1 cellular context compared by ENCODE assay signal in the genomic region with DNA sequence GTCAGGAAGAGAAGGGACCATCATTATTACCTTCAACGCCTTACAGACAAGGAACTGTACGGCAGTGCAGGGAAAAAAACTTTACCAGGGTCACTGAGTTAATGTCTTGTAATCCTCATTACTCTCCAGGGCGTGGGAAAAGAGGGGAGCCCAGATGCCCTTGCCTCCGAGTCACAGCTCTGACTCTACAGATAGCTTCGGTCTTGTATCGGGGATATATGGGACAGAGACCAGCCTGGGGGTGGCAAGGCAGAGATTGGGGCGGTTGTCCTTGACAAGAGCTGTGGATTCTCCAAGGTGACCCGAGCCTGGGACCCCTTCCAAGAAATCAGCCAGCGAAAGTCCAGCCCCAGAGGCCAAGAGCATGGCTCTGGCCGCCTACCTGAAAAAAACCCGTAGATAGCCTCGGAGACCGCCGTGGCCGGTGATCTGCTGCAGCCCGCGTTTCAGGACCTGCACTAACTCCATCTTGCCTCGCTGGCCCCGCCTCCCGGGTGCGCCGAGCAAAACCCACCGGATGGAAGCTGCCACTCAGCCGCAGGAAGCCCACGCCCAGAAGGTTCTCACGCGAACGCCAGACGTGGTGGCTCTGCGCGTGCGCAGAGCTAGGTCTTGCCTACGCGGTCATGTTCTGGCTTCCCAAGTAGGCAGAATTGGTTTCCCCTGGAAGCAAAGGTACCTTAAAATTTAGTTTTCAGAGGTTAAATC.
TF ChIP-seq lines count a peak whose summit lies in the region.

A gene (minus strand): TSS at position 485 of the 708 bp plus-strand sequence. CDS start 17 bp downstream, at position 468.

TF ChIP-seq in HepG2, 621 proteins besides CTCF, POLR2A, EP300 and RAD21 (continued from another document and continues in another):
- TF ChIP-seq, protein P1, sequence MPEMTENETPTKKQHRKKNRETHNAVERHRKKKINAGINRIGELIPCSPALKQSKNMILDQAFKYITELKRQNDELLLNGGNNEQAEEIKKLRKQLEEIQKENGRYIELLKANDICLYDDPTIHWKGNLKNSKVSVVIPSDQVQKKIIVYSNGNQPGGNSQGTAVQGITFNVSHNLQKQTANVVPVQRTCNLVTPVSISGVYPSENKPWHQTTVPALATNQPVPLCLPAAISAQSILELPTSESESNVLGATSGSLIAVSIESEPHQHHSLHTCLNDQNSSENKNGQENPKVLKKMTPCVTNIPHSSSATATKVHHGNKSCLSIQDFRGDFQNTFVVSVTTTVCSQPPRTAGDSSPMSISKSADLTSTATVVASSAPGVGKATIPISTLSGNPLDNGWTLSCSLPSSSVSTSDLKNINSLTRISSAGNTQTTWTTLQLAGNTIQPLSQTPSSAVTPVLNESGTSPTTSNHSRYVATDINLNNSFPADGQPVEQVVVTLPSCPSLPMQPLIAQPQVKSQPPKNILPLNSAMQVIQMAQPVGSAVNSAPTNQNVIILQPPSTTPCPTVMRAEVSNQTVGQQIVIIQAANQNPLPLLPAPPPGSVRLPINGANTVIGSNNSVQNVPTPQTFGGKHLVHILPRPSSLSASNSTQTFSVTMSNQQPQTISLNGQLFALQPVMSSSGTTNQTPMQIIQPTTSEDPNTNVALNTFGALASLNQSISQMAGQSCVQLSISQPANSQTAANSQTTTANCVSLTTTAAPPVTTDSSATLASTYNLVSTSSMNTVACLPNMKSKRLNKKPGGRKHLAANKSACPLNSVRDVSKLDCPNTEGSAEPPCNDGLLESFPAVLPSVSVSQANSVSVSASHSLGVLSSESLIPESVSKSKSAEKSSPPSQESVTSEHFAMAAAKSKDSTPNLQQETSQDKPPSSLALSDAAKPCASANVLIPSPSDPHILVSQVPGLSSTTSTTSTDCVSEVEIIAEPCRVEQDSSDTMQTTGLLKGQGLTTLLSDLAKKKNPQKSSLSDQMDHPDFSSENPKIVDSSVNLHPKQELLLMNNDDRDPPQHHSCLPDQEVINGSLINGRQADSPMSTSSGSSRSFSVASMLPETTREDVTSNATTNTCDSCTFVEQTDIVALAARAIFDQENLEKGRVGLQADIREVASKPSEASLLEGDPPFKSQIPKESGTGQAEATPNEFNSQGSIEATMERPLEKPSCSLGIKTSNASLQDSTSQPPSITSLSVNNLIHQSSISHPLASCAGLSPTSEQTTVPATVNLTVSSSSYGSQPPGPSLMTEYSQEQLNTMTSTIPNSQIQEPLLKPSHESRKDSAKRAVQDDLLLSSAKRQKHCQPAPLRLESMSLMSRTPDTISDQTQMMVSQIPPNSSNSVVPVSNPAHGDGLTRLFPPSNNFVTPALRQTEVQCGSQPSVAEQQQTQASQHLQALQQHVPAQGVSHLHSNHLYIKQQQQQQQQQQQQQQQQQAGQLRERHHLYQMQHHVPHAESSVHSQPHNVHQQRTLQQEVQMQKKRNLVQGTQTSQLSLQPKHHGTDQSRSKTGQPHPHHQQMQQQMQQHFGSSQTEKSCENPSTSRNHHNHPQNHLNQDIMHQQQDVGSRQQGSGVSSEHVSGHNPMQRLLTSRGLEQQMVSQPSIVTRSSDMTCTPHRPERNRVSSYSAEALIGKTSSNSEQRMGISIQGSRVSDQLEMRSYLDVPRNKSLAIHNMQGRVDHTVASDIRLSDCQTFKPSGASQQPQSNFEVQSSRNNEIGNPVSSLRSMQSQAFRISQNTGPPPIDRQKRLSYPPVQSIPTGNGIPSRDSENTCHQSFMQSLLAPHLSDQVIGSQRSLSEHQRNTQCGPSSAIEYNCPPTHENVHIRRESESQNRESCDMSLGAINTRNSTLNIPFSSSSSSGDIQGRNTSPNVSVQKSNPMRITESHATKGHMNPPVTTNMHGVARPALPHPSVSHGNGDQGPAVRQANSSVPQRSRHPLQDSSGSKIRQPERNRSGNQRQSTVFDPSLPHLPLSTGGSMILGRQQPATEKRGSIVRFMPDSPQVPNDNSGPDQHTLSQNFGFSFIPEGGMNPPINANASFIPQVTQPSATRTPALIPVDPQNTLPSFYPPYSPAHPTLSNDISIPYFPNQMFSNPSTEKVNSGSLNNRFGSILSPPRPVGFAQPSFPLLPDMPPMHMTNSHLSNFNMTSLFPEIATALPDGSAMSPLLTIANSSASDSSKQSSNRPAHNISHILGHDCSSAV (CRISPR knock-in tag; IDR thresholded peaks at IDR 0.05; ENCODE audit: borderline replicate concordance), result 0 out of 2 replicates have a peak, but pooled peaks have one; percentile 19
- TF ChIP-seq, protein P2, sequence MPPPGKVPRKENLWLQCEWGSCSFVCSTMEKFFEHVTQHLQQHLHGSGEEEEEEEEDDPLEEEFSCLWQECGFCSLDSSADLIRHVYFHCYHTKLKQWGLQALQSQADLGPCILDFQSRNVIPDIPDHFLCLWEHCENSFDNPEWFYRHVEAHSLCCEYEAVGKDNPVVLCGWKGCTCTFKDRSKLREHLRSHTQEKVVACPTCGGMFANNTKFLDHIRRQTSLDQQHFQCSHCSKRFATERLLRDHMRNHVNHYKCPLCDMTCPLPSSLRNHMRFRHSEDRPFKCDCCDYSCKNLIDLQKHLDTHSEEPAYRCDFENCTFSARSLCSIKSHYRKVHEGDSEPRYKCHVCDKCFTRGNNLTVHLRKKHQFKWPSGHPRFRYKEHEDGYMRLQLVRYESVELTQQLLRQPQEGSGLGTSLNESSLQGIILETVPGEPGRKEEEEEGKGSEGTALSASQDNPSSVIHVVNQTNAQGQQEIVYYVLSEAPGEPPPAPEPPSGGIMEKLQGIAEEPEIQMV (CRISPR knock-in tag; IDR thresholded peaks at IDR 0.05; ENCODE audit: low read depth), result peak; percentile 32; the same call in 1 of the 2 replicates
- TF ChIP-seq TCF12 (IDR thresholded peaks at IDR 0.05), result no peak
- TF ChIP-seq TCF12 (CRISPR knock-in tag; IDR thresholded peaks at IDR 0.05), result peak; percentile 46; the same call in 1 of the 2 replicates
- TF ChIP-seq, protein P3, sequence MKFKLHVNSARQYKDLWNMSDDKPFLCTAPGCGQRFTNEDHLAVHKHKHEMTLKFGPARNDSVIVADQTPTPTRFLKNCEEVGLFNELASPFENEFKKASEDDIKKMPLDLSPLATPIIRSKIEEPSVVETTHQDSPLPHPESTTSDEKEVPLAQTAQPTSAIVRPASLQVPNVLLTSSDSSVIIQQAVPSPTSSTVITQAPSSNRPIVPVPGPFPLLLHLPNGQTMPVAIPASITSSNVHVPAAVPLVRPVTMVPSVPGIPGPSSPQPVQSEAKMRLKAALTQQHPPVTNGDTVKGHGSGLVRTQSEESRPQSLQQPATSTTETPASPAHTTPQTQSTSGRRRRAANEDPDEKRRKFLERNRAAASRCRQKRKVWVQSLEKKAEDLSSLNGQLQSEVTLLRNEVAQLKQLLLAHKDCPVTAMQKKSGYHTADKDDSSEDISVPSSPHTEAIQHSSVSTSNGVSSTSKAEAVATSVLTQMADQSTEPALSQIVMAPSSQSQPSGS (CRISPR knock-in tag; IDR thresholded peaks at IDR 0.05), result 0 out of 2 replicates have a peak, but pooled peaks have one; percentile 53
- TF ChIP-seq, protein P4, sequence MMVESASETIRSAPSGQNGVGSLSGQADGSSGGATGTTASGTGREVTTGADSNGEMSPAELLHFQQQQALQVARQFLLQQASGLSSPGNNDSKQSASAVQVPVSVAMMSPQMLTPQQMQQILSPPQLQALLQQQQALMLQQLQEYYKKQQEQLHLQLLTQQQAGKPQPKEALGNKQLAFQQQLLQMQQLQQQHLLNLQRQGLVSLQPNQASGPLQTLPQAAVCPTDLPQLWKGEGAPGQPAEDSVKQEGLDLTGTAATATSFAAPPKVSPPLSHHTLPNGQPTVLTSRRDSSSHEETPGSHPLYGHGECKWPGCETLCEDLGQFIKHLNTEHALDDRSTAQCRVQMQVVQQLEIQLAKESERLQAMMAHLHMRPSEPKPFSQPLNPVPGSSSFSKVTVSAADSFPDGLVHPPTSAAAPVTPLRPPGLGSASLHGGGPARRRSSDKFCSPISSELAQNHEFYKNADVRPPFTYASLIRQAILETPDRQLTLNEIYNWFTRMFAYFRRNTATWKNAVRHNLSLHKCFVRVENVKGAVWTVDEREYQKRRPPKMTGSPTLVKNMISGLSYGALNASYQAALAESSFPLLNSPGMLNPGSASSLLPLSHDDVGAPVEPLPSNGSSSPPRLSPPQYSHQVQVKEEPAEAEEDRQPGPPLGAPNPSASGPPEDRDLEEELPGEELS (CRISPR knock-in tag; IDR thresholded peaks at IDR 0.05), result peak; percentile 63; the same call in 1 of the 2 replicates
- TF ChIP-seq XRCC5 (optimal IDR thresholded peaks at IDR 0.05; ENCODE audit: low read length), result peak; percentile 92
- TF ChIP-seq BORCS8-MEF2B (CRISPR knock-in tag; IDR thresholded peaks at IDR 0.05), result peak; percentile 83; the same call in 1 of the 2 replicates
- TF ChIP-seq ELF4 (CRISPR knock-in tag; IDR thresholded peaks at IDR 0.05; ENCODE audit: borderline replicate concordance), result no peak
- TF ChIP-seq ZBTB21 (CRISPR knock-in tag; IDR thresholded peaks at IDR 0.05), result no peak; the same call in 1 of the 2 replicates
- TF ChIP-seq CCAR2 (optimal IDR thresholded peaks at IDR 0.05; ENCODE audit: low read depth, low read length), result no peak
- no peak for TF ChIP-seq RAD51 (IDR thresholded peaks at IDR 0.05; ENCODE audit: borderline replicate concordance)
- TF ChIP-seq, protein P5, sequence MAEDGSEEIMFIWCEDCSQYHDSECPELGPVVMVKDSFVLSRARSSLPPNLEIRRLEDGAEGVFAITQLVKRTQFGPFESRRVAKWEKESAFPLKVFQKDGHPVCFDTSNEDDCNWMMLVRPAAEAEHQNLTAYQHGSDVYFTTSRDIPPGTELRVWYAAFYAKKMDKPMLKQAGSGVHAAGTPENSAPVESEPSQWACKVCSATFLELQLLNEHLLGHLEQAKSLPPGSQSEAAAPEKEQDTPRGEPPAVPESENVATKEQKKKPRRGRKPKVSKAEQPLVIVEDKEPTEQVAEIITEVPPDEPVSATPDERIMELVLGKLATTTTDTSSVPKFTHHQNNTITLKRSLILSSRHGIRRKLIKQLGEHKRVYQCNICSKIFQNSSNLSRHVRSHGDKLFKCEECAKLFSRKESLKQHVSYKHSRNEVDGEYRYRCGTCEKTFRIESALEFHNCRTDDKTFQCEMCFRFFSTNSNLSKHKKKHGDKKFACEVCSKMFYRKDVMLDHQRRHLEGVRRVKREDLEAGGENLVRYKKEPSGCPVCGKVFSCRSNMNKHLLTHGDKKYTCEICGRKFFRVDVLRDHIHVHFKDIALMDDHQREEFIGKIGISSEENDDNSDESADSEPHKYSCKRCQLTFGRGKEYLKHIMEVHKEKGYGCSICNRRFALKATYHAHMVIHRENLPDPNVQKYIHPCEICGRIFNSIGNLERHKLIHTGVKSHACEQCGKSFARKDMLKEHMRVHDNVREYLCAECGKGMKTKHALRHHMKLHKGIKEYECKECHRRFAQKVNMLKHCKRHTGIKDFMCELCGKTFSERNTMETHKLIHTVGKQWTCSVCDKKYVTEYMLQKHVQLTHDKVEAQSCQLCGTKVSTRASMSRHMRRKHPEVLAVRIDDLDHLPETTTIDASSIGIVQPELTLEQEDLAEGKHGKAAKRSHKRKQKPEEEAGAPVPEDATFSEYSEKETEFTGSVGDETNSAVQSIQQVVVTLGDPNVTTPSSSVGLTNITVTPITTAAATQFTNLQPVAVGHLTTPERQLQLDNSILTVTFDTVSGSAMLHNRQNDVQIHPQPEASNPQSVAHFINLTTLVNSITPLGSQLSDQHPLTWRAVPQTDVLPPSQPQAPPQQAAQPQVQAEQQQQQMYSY (CRISPR knock-in tag; IDR thresholded peaks at IDR 0.05), result no peak
- TF ChIP-seq MTA1 (CRISPR knock-in tag; IDR thresholded peaks at IDR 0.05; ENCODE audit: borderline replicate concordance), result peak; percentile 61; the same call in 1 of the 2 replicates
- TF ChIP-seq, protein P6, sequence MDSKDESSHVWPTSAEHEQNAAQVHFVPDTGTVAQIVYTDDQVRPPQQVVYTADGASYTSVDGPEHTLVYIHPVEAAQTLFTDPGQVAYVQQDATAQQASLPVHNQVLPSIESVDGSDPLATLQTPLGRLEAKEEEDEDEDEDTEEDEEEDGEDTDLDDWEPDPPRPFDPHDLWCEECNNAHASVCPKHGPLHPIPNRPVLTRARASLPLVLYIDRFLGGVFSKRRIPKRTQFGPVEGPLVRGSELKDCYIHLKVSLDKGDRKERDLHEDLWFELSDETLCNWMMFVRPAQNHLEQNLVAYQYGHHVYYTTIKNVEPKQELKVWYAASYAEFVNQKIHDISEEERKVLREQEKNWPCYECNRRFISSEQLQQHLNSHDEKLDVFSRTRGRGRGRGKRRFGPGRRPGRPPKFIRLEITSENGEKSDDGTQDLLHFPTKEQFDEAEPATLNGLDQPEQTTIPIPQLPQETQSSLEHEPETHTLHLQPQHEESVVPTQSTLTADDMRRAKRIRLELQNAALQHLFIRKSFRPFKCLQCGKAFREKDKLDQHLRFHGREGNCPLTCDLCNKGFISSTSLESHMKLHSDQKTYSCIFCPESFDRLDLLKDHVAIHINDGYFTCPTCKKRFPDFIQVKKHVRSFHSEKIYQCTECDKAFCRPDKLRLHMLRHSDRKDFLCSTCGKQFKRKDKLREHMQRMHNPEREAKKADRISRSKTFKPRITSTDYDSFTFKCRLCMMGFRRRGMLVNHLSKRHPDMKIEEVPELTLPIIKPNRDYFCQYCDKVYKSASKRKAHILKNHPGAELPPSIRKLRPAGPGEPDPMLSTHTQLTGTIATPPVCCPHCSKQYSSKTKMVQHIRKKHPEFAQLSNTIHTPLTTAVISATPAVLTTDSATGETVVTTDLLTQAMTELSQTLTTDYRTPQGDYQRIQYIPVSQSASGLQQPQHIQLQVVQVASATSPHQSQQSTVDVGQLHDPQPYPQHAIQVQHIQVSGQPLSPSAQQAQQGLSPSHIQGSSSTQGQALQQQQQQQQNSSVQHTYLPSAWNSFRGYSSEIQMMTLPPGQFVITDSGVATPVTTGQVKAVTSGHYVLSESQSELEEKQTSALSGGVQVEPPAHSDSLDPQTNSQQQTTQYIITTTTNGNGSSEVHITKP (CRISPR knock-in tag; IDR thresholded peaks at IDR 0.05; ENCODE audit: low read depth), result peak; percentile 67; the same call in 1 of the 2 replicates
- no peak for TF ChIP-seq ZFP36 (IDR thresholded peaks at IDR 0.05; ENCODE audit: borderline replicate concordance, low read depth, low read length, partially characterized antibody)
- TF ChIP-seq KLF9 (CRISPR knock-in tag; IDR thresholded peaks at IDR 0.05; ENCODE audit: low read depth), result no peak; the same call in 1 of the 2 replicates
